10 cellular contexts compared by ENCODE assay signal in the genomic region with DNA sequence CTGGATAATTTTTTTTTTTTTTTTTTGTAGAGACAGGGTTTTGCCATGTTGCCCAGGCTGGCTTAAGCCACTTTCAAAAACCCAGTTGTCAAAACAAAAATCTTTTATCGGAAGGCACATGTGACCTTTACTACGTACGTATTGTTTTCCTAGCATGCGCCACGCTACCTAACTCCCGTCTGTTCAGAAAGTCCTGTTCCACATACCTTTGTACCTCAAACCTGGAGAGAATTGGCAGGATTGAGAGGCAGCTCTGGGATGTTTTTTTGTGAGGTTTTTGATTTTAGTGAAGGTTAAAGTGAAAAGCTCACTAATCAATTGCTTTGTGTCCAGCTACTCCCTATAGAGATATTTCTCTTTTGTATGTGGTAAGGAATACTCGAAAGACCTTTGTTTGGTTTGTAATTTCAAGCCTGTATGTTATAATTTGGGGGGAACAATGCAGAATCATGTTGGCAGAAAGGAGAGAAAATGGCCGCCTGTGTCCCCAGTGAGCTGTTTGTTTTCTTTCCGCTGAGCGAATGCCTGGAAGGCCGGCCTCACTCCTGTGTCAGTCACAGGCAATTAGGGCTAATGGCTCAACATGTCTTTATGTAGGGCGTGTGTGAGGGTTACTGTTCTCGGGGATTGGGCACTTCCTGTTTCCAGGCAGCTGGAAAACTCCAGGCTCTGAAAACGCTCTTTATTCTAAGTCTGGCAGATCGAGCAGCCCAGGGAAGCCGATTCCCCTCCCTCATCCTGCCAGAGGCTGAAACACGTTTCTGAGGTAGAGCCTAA.
DNase-seq lines count a peak whose midpoint lies in the region; ATAC-seq and TF ChIP-seq lines count a peak whose summit lies in the region.
"Had no signal": no experiment of that assay in that cellular context is flagged by ENCODE, and none has a peak within 500 bp of the region (broad histone marks: within the 10 kb centered on the region; RNA-seq: fewer than 3 reads in every experiment).

No MANE protein-coding gene starts in this region.

- no peaks in the 10 kb centered on the region for H3K4me1 Mint-ChIP-seq in activated CD4-positive, alpha-beta T cell treated with anti-CD3 and anti-CD28 coated beads, Interleukin-2, amount 10 ng/mL, durations not matched to agents 24 days and 14 days

- ATAC-seq in upper lobe of right lung: peak; percentile 54

- no peak overlapping the region for H3K18ac ChIP-seq in mesendoderm (ENCODE audit: low read length)

- no peak overlapping the region for H3K27ac Mint-ChIP-seq in activated CD4-positive, alpha-beta T cell treated with anti-CD3 and anti-CD28 coated beads, Interleukin-2, amount 10 ng/mL, durations not matched to agents 24 days and 14 days
- H3K27ac Mint-ChIP-seq: T-helper 1 cell treated with Interleukin-12 subunit alpha and Interleukin-12 subunit beta and Interleukin-4 antibody, amounts not matched to agents 30 μg/mL and 1 μg/mL, for 36 hours had no signal

- DNase-seq in AG09319 (ENCODE audit: extremely low read depth, low read depth) (peak; percentile 52), NCI-H345 (lab: John Stamatoyannopoulos, UW) (peak; percentile 77), epithelial cell of prostate (ENCODE audit: low read depth, low spot score) (no peak), mesendoderm (peak; percentile 92), upper lobe of right lung (no peak), SKM-1 (lab: John Stamatoyannopoulos, UW; ENCODE audit: unreplicated experiment) (no peak), GM19240 (ENCODE audit: insufficient read length, low spot score) (no peak)
- DNase-seq in activated CD4-positive, alpha-beta T cell treated with anti-CD3 and anti-CD28 coated beads, Interleukin-2, amount 10 ng/mL, durations not matched to agents 24 days and 14 days: no peak
- DNase-seq: DND-41 had no signal

- H2BK5ac ChIP-seq in mesendoderm (ENCODE audit: low read length): no peak overlapping the region

- H3K4me3 Mint-ChIP-seq in activated CD4-positive, alpha-beta T cell treated with anti-CD3 and anti-CD28 coated beads, Interleukin-2, amount 10 ng/mL, durations not matched to agents 24 days and 14 days: no peak overlapping the region
- H3K4me3 Mint-ChIP-seq: T-helper 1 cell treated with Interleukin-12 subunit alpha and Interleukin-12 subunit beta and Interleukin-4 antibody, amounts not matched to agents 30 μg/mL and 1 μg/mL, for 36 hours had no signal

- no peak overlapping the region for H2AK5ac ChIP-seq in mesendoderm (ENCODE audit: low read length)

- H3K27ac ChIP-seq in epithelial cell of prostate (peak overlapping the region; percentile 28), mesendoderm (ENCODE audit: low read depth, low read length) (peak overlapping the region; percentile 54), upper lobe of right lung (peak overlapping the region; percentile 77)

- no peaks in the 10 kb centered on the region for H3K27me3 Mint-ChIP-seq in activated CD4-positive, alpha-beta T cell treated with anti-CD3 and anti-CD28 coated beads, Interleukin-2, amount 10 ng/mL, durations not matched to agents 24 days and 14 days

- H3K23ac ChIP-seq in mesendoderm (ENCODE audit: low read length): no peak overlapping the region

- intact Hi-C loops in upper lobe of right lung (cut with DNase I): no loop called here
- intact Hi-C loops in activated CD4-positive, alpha-beta T cell treated with anti-CD3 and anti-CD28 coated beads, Interleukin-2, amount 10 ng/mL, durations not matched to agents 24 days and 14 days (cut with micrococcal nuclease): no loop called here

- H4K8ac ChIP-seq in mesendoderm (ENCODE audit: low read depth, low read length): no peak overlapping the region

- no peaks in the 10 kb centered on the region for H3K79me2 ChIP-seq in mesendoderm (ENCODE audit: control insufficient read depth, insufficient read depth, low read length)

- H3K4me2 ChIP-seq in mesendoderm (ENCODE audit: low read length): no peak overlapping the region

- no peak overlapping the region for H3K9ac ChIP-seq in mesendoderm (ENCODE audit: low read length)

- H3K9me3 ChIP-seq in upper lobe of right lung: no peaks in the 10 kb centered on the region

- peaks cover 36% of the 10 kb centered on the region for H3K36me3 Mint-ChIP-seq in activated CD4-positive, alpha-beta T cell treated with anti-CD3 and anti-CD28 coated beads, Interleukin-2, amount 10 ng/mL, durations not matched to agents 24 days and 14 days (ENCODE audit: low read depth)

- H2BK15ac ChIP-seq in mesendoderm (replicated peaks; ENCODE audit: low read depth): no peak overlapping the region

- no CpG with 5 or more reads among the region's 17 CpGs for WGBS in mesendoderm (ENCODE audit: extremely low coverage, insufficient coverage, low lambda C conversion rate)

- peaks cover 3% of the 10 kb centered on the region for H3K4me1 ChIP-seq in mesendoderm (ENCODE audit: control insufficient read depth, low read depth, low read length)
- peaks cover 6% of the 10 kb centered on the region for H3K4me1 ChIP-seq in upper lobe of right lung

- H4K5ac ChIP-seq in mesendoderm (ENCODE audit: low read length): no peak overlapping the region

- TF ChIP-seq CTCF in AG09319 (IDR thresholded peaks at IDR 0.05; ENCODE audit: low read depth, low read length): no peak; the same call in 1 of the 2 replicates
- TF ChIP-seq CTCF in upper lobe of right lung (IDR thresholded peaks at IDR 0.05): no peak

- H3K4ac ChIP-seq in mesendoderm (ENCODE audit: low read depth, low read length): no peak overlapping the region

- H3K4me3 ChIP-seq in mesendoderm (ENCODE audit: low read length) (no peak overlapping the region), upper lobe of right lung (no peak overlapping the region)

- H3K36me3 ChIP-seq in mesendoderm (ENCODE audit: control insufficient read depth, insufficient read depth, low read length) (no peaks in the 10 kb centered on the region), upper lobe of right lung (peaks cover 19% of the 10 kb centered on the region)

- no peaks in the 10 kb centered on the region for H3K27me3 ChIP-seq in mesendoderm (ENCODE audit: insufficient read depth, low read length, poor library complexity)
- no peaks in the 10 kb centered on the region for H3K27me3 ChIP-seq in upper lobe of right lung

- peak overlapping the region; percentile 75 for H3K56ac ChIP-seq in mesendoderm (ENCODE audit: low read length)

- no peak overlapping the region for H2BK120ac ChIP-seq in mesendoderm (ENCODE audit: low read depth, low read length)

- no peaks in the 10 kb centered on the region for H3K9me3 Mint-ChIP-seq in activated CD4-positive, alpha-beta T cell treated with anti-CD3 and anti-CD28 coated beads, Interleukin-2, amount 10 ng/mL, durations not matched to agents 24 days and 14 days
- H3K9me3 Mint-ChIP-seq: T-helper 1 cell treated with Interleukin-12 subunit alpha and Interleukin-12 subunit beta and Interleukin-4 antibody, amounts not matched to agents 30 μg/mL and 1 μg/mL, for 36 hours had no signal

- no peaks in the 10 kb centered on the region for H3K79me1 ChIP-seq in mesendoderm (ENCODE audit: low read length)

Comparison
In these comparisons a context has a peak if more than half of its experiments do, and no peak if none do; other contexts are left out.
1. DNase-seq: peak in AG09319 (single experiment), NCI-H345 (single experiment) and mesendoderm (single experiment); none in epithelial cell of prostate (single experiment), upper lobe of right lung (single experiment), SKM-1 (single experiment), GM19240 (single experiment) and activated CD4-positive, alpha-beta T cell treated with anti-CD3 and anti-CD28 coated beads, Interleukin-2, amount 10 ng/mL, durations not matched to agents 24 days and 14 days (single experiment).
2. Peak in every context shown above with its lines, with median percentiles within 50 percentile points of each other: H3K27ac ChIP-seq.